ENCODE assay signal across 15 cellular contexts in genomic region chr5:167912944-167913343, GRCh38.
DNase-seq lines count a peak whose midpoint lies in the region; ATAC-seq and TF ChIP-seq lines count a peak whose summit lies in the region.
"Had no signal": no experiment of that assay in that cellular context is flagged by ENCODE, and none has a peak within 500 bp of the region (broad histone marks: within the 10 kb centered on the region; RNA-seq: fewer than 3 reads in every experiment).

No MANE protein-coding gene starts in this region.

- no peak for TF ChIP-seq RAD21 in SK-N-SH (IDR thresholded peaks at IDR 0.05; ENCODE audit: low read length)

- H3K79me2 ChIP-seq in GM23338 (replicated peaks; ENCODE audit: insufficient read depth) (no peaks in the 10 kb centered on the region), SK-N-SH (ENCODE audit: insufficient read depth) (no peaks in the 10 kb centered on the region)

- no peak for TF ChIP-seq EP300 in SK-N-SH (IDR thresholded peaks at IDR 0.05; ENCODE audit: borderline replicate concordance in 1 of 2, low read depth in 1 of 2, low read length in 1 of 2)

- H3K9me2 ChIP-seq in GM23338 (ENCODE audit: insufficient read depth) (no peaks in the 10 kb centered on the region), SK-N-SH (no peaks in the 10 kb centered on the region)

- no peak overlapping the region for H3K27ac Mint-ChIP-seq in GM23338
- no peak overlapping the region for H3K27ac Mint-ChIP-seq in endothelial cell (ENCODE audit: unreplicated experiment)
- H3K27ac Mint-ChIP-seq: CD4-positive, CD25-positive, alpha-beta regulatory T cell; IgD-negative memory B cell had no signal

- CTCF ChIA-PET in SK-N-SH (lab: Yijun Ruan, JAX) = no interaction called here

- H3K4me3 Mint-ChIP-seq in GM23338 (no peak overlapping the region), endothelial cell (ENCODE audit: unreplicated experiment) (no peak overlapping the region)
- H3K4me3 Mint-ChIP-seq: CD4-positive, CD25-positive, alpha-beta regulatory T cell; IgD-negative memory B cell had no signal

- H3K36me3 Mint-ChIP-seq in GM23338 (ENCODE audit: low read depth) (peaks cover 7% of the 10 kb centered on the region; the same call in 2 of the 3 replicates), endothelial cell (ENCODE audit: low read depth, unreplicated experiment) (no peaks in the 10 kb centered on the region)
- H3K36me3 Mint-ChIP-seq: CD4-positive, CD25-positive, alpha-beta regulatory T cell; IgD-negative memory B cell had no signal

- H3K36me3 ChIP-seq in GM23338 (ENCODE audit: insufficient read depth) = no peaks in the 10 kb centered on the region
- H3K36me3 ChIP-seq in SK-N-SH (replicated peaks in 1 of 2; ENCODE audit: control insufficient read depth in 1 of 2, insufficient read depth in 2 of 2, low read length in 1 of 2) = no peaks in the 10 kb centered on the region
- H3K36me3 ChIP-seq: Peyer's patch had no signal

- H2AFZ ChIP-seq in GM23338 = no peak overlapping the region
- H2AFZ ChIP-seq in SK-N-SH (ENCODE audit: low read depth) = no peak overlapping the region

- H3F3A ChIP-seq in GM23338 (replicated peaks; ENCODE audit: low read depth) (no peaks in the 10 kb centered on the region), SK-N-SH (replicated peaks; ENCODE audit: insufficient read depth) (no peaks in the 10 kb centered on the region)

- 32% methylated on average over 3 of the region's 3 CpGs for WGBS in SK-N-SH (ENCODE audit: low lambda C conversion rate)

- no peak overlapping the region for H3K4me3 ChIP-seq in GM23338
- H3K4me3 ChIP-seq in SK-N-SH (ENCODE audit: low read depth in 2 of 2, low read length in 1 of 2) = no peak overlapping the region
- H3K4me3 ChIP-seq: Peyer's patch had no signal

- POLR2A ChIA-PET in SK-N-SH (lab: Yijun Ruan, JAX) = no interaction called here

- H3K27me3 ChIP-seq in GM23338 (ENCODE audit: insufficient read depth) (no peaks in the 10 kb centered on the region), SK-N-SH (ENCODE audit: insufficient read depth) (no peaks in the 10 kb centered on the region)
- H3K27me3 ChIP-seq: Peyer's patch had no signal

- no peak overlapping the region for H3K9ac ChIP-seq in SK-N-SH

- H3K4me2 ChIP-seq in GM23338 = no peak overlapping the region
- H3K4me2 ChIP-seq in SK-N-SH = no peak overlapping the region

- TF ChIP-seq CTCF in GM23338 (conservative IDR thresholded peaks at IDR 0.05; ENCODE audit: low read depth in 2 of 2) = no peak
- no peak for TF ChIP-seq CTCF in SK-N-SH (IDR thresholded peaks at IDR 0.05)
- no peak for TF ChIP-seq CTCF in endothelial cell (IDR thresholded peaks at IDR 0.05; ENCODE audit: unreplicated experiment)

- H3K4me1 ChIP-seq in GM23338 (ENCODE audit: insufficient read depth) (peaks cover 3% of the 10 kb centered on the region; the same call in 1 of the 2 replicates), SK-N-SH (ENCODE audit: control insufficient read depth in 1 of 2, insufficient read depth in 2 of 2, low read depth in 1 of 2, low read length in 1 of 2) (no peaks in the 10 kb centered on the region; a peak in 1 of 4 replicates)
- H3K4me1 ChIP-seq: Peyer's patch had no signal

- H3K9me3 ChIP-seq in SK-N-SH = no peaks in the 10 kb centered on the region
- H3K9me3 ChIP-seq: Peyer's patch had no signal

- H3K9me3 Mint-ChIP-seq in GM23338 = peaks cover 7% of the 10 kb centered on the region; the same call in 1 of the 3 replicates
- H3K9me3 Mint-ChIP-seq in endothelial cell (ENCODE audit: unreplicated experiment) = no peaks in the 10 kb centered on the region

- peaks cover 7% of the 10 kb centered on the region; the same call in 2 of the 3 replicates for H3K4me1 Mint-ChIP-seq in GM23338
- no peaks in the 10 kb centered on the region for H3K4me1 Mint-ChIP-seq in endothelial cell (ENCODE audit: unreplicated experiment)
- H3K4me1 Mint-ChIP-seq: CD4-positive, CD25-positive, alpha-beta regulatory T cell; IgD-negative memory B cell had no signal

- DNase-seq in GM23338 (ENCODE audit: low spot score) = peak; percentile 52
- peak; percentile 68 for DNase-seq in RPMI7951 (ENCODE audit: low read depth)
- DNase-seq in glomerular visceral epithelial cell (ENCODE audit: extremely low spot score) = peak; percentile 69
- peak; percentile 42 for DNase-seq in retina
- DNase-seq in central memory CD4-positive, alpha-beta T cell = no peak
- no peak for DNase-seq in SK-N-SH
- DNase-seq in endothelial cell (ENCODE audit: low spot score) = no peak
- DNase-seq: ACHN; CD4-positive, CD25-positive, alpha-beta regulatory T cell; NCI-H1048; NCI-H748 treated with DMSO at 0.1 percent for 48 hours; Peyer's patch; SIG-M5 had no signal

- no peak for ATAC-seq in GM23338
- ATAC-seq: HCT116 had no signal

- H4K20me1 ChIP-seq in GM23338 (replicated peaks; ENCODE audit: insufficient read depth) (no peaks in the 10 kb centered on the region), SK-N-SH (ENCODE audit: insufficient read depth) (no peaks in the 10 kb centered on the region)

- no peak overlapping the region for H3K27ac ChIP-seq in GM23338 (ENCODE audit: low read depth)
- H3K27ac ChIP-seq in SK-N-SH (ENCODE audit: low read depth in 2 of 2, low read length in 1 of 2) = no peak overlapping the region
- H3K27ac ChIP-seq: Peyer's patch had no signal

- H3K27me3 Mint-ChIP-seq in GM23338 (ENCODE audit: insufficient read depth, low read depth, poor library complexity) (no peaks in the 10 kb centered on the region), endothelial cell (ENCODE audit: unreplicated experiment) (peaks cover 3% of the 10 kb centered on the region)
- H3K27me3 Mint-ChIP-seq: CD4-positive, CD25-positive, alpha-beta regulatory T cell; IgD-negative memory B cell had no signal

TF ChIP-seq in GM23338, 12 proteins besides CTCF, POLR2A, EP300 and RAD21 (continues in another document):
- TF ChIP-seq REST (IDR thresholded peaks at IDR 0.05; ENCODE audit: unreplicated experiment) (no peak), EZH2phosphoT487 (IDR thresholded peaks at IDR 0.05; ENCODE audit: unreplicated experiment) (no peak), NANOG (IDR thresholded peaks at IDR 0.05; ENCODE audit: borderline replicate concordance) (no peak), JUNB (IDR thresholded peaks at IDR 0.05; ENCODE audit: unreplicated experiment) (no peak), ZNF331 (CRISPR knock-in tag; IDR thresholded peaks at IDR 0.05; ENCODE audit: low read depth) (no peak)

TF ChIP-seq in SK-N-SH, 30 proteins besides CTCF, POLR2A, EP300 and RAD21:
- no peak for TF ChIP-seq ZBTB33 (IDR thresholded peaks at IDR 0.05; ENCODE audit: borderline replicate concordance, low read depth)
- TF ChIP-seq SMC3 (IDR thresholded peaks at IDR 0.05; ENCODE audit: low read depth, low read length) = no peak
- TF ChIP-seq EZH2phosphoT487 (IDR thresholded peaks at IDR 0.05; ENCODE audit: borderline replicate concordance, low read depth) = no peak
- no peak for TF ChIP-seq MEF2A (IDR thresholded peaks at IDR 0.05; ENCODE audit: borderline replicate concordance, low read depth)
- TF ChIP-seq, protein P1, sequence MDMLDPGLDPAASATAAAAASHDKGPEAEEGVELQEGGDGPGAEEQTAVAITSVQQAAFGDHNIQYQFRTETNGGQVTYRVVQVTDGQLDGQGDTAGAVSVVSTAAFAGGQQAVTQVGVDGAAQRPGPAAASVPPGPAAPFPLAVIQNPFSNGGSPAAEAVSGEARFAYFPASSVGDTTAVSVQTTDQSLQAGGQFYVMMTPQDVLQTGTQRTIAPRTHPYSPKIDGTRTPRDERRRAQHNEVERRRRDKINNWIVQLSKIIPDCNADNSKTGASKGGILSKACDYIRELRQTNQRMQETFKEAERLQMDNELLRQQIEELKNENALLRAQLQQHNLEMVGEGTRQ (IDR thresholded peaks at IDR 0.05; ENCODE audit: borderline replicate concordance, low read depth, low read length) = no peak
- no peak for TF ChIP-seq IRF3 (IDR thresholded peaks at IDR 0.05; ENCODE audit: low read depth, low read length)
- TF ChIP-seq TEAD4 (IDR thresholded peaks at IDR 0.05; ENCODE audit: borderline replicate concordance, insufficient read depth) = no peak
- TF ChIP-seq, protein P2, sequence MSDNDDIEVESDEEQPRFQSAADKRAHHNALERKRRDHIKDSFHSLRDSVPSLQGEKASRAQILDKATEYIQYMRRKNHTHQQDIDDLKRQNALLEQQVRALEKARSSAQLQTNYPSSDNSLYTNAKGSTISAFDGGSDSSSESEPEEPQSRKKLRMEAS (IDR thresholded peaks at IDR 0.05; ENCODE audit: low read depth) = no peak
TF ChIP-seq in SK-N-SH: peak in this region for 0.

Comparison
In these comparisons a context has a peak if more than half of its experiments do, and no peak if none do; other contexts are left out.
1. DNase-seq: peak in GM23338 (single experiment), RPMI7951 (single experiment), glomerular visceral epithelial cell (single experiment) and retina (single experiment); none in central memory CD4-positive, alpha-beta T cell (single experiment), SK-N-SH (single experiment) and endothelial cell (single experiment).